Comparison of ENCODE assay signal across 9 cellular contexts in genomic region chr16:70750893-70751467, GRCh38. TPM values are rescaled to one million over a fixed set of nuclear protein-coding genes. Genes with fewer than 3 reads are reported as not detected.
DNase-seq lines count a peak whose midpoint lies in the region; ATAC-seq and TF ChIP-seq lines count a peak whose summit lies in the region.
"Had no signal": no experiment of that assay in that cellular context is flagged by ENCODE, and none has a peak within 500 bp of the region (broad histone marks: within the 10 kb centered on the region; RNA-seq: fewer than 3 reads in every experiment).

No MANE protein-coding gene starts in this region.

- CTCF ChIA-PET in IMR-90 (lab: Yijun Ruan, JAX) = interaction anchor here (0.7 to 1.6 kb wide), 4 partner anchors 10 to 36 kb away, joined by 3 read pairs; no protein-coding TSS in a partner anchor

- POLR2A ChIA-PET in IMR-90 (lab: Charles Lee; ENCODE audit: unreplicated experiment) = interaction anchor here (1.0 to 1.3 kb wide), 2 partner anchors 13 to 63 kb away, joined by 3 read pairs; no protein-coding TSS in a partner anchor

- H3K9ac ChIP-seq in IMR-90 (ENCODE audit: low read depth, low read length) (0 out of 2 replicates have a peak overlapping the region, but pooled peaks have one; percentile 0), stomach smooth muscle (ENCODE audit: low read length in 2 of 2) (peak overlapping the region in 1 of 2 donors; percentile 25)

- no peaks in the 10 kb centered on the region for H4K20me1 ChIP-seq in IMR-90 (ENCODE audit: insufficient read depth, low read length)

- H3K14ac ChIP-seq in IMR-90 (replicated peaks; ENCODE audit: low read depth, low read length) = peak overlapping the region; percentile 82

- H3K9me1 ChIP-seq in IMR-90 (ENCODE audit: insufficient read depth, low read length) = peaks cover 49% of the 10 kb centered on the region

- intact Hi-C loops in IMR-90 (cut with micrococcal nuclease) = no loop called here

- peak overlapping the region; percentile 91 for H3K56ac ChIP-seq in IMR-90 (ENCODE audit: extremely low read depth, insufficient read depth, low read length)

- H3K4me1 ChIP-seq in IMR-90 (ENCODE audit: control insufficient read depth, insufficient read depth, low read length) (peaks cover 46% of the 10 kb centered on the region), stomach smooth muscle (ENCODE audit: control insufficient read depth, insufficient read depth, low read length) (peaks cover 45% of the 10 kb centered on the region)

- TF ChIP-seq CTCF in IMR-90 (conservative IDR thresholded peaks at IDR 0.05; ENCODE audit: low read depth, low read length) = 0 out of 2 replicates have a peak, but pooled peaks have one; percentile 9
- TF ChIP-seq CTCF in brain microvascular endothelial cell (IDR thresholded peaks at IDR 0.05; ENCODE audit: low read depth, low read length, missing control alignments) = peak; percentile 23

- H4K5ac ChIP-seq in IMR-90 (ENCODE audit: low read depth, low read length) = peak overlapping the region; percentile 37

- no peak for TF ChIP-seq POLR2A in IMR-90 (IDR thresholded peaks at IDR 0.05; ENCODE audit: low read depth, low read length)

- H2BK120ac ChIP-seq in IMR-90 (ENCODE audit: low read depth, low read length) = peak overlapping the region; percentile 91

- H2BK5ac ChIP-seq in IMR-90 (ENCODE audit: low read depth, low read length, poor library complexity, severe bottlenecking) = peak overlapping the region; percentile 77

- peak; percentile 82 for ATAC-seq in IMR-90 (ENCODE audit: low read depth)

- DNase-seq in IMR-90 (peak; percentile 99), brain microvascular endothelial cell (peak; percentile 72), left kidney (ENCODE audit: low read depth, low spot score) (peak; percentile 76), NCI-H146 (lab: John Stamatoyannopoulos, UW) (no peak), OCI-M2 (lab: John Stamatoyannopoulos, UW; ENCODE audit: unreplicated experiment) (no peak), NCI-H2227 treated with DMSO at 0.1 percent for 48 hours (lab: John Stamatoyannopoulos, UW) (no peak)
- DNase-seq in activated T-cell treated with anti-CD3 and anti-CD28 coated beads, Interleukin-2, amount 50 U/mL, for 24 hours = no peak
- DNase-seq: KBM-7 had no signal

- H3K27me3 Mint-ChIP-seq in activated T-cell treated with anti-CD3 and anti-CD28 coated beads, Interleukin-2, amount 50 U/mL, for 24 hours = no peaks in the 10 kb centered on the region

- peak overlapping the region; percentile 52 for H3K18ac ChIP-seq in IMR-90 (ENCODE audit: low read depth, low read length)

- peak overlapping the region; percentile 72 for H3K27ac ChIP-seq in IMR-90 (ENCODE audit: insufficient read depth, low read length)
- H3K27ac ChIP-seq in brain microvascular endothelial cell = no peak overlapping the region
- peak overlapping the region; percentile 58 for H3K27ac ChIP-seq in stomach smooth muscle (ENCODE audit: low read length)

- peak overlapping the region; percentile 82 for H2AFZ ChIP-seq in IMR-90 (replicated peaks; ENCODE audit: low read length, poor library complexity)

- H3K36me3 Mint-ChIP-seq in activated T-cell treated with anti-CD3 and anti-CD28 coated beads, Interleukin-2, amount 50 U/mL, for 24 hours (ENCODE audit: low read depth) = peaks cover 54% of the 10 kb centered on the region

- H3K4me2 ChIP-seq in IMR-90 (ENCODE audit: low read depth, low read length) = peak overlapping the region; percentile 1; the same call in 1 of the 2 replicates

- no peaks in the 10 kb centered on the region for H3K9me3 Mint-ChIP-seq in activated T-cell treated with anti-CD3 and anti-CD28 coated beads, Interleukin-2, amount 50 U/mL, for 24 hours

- H4K91ac ChIP-seq in IMR-90 (ENCODE audit: insufficient read depth, low read depth, low read length) = peak overlapping the region; percentile 94

- peaks cover 10 to 62% of the 10 kb centered on the region in 2 experiments; a peak in 3 of 4 replicates for H3K79me1 ChIP-seq in IMR-90 (ENCODE audit: low read depth in 1 of 2, low read length in 2 of 2)

- H3K23ac ChIP-seq in IMR-90 (ENCODE audit: low read depth, low read length) = peak overlapping the region; percentile 89

- peaks cover 27% of the 10 kb centered on the region for H3K4me1 Mint-ChIP-seq in activated T-cell treated with anti-CD3 and anti-CD28 coated beads, Interleukin-2, amount 50 U/mL, for 24 hours (ENCODE audit: low read depth)

- H3K27me3 ChIP-seq in IMR-90 (ENCODE audit: control insufficient read depth, insufficient read depth, low read length) = no peaks in the 10 kb centered on the region
- H3K27me3 ChIP-seq in brain microvascular endothelial cell (replicated peaks) = no peaks in the 10 kb centered on the region
- H3K27me3 ChIP-seq in stomach smooth muscle (ENCODE audit: control insufficient read depth in 1 of 2, insufficient read depth in 2 of 2, low read length in 2 of 2) = no peaks in the 10 kb centered on the region

- no peak overlapping the region for H3K4me3 ChIP-seq in IMR-90 (ENCODE audit: insufficient read depth, low read depth, low read length)
- H3K4me3 ChIP-seq in brain microvascular endothelial cell (ENCODE audit: low read depth, low read length) = no peak overlapping the region
- peak overlapping the region in 1 of 2 donors; percentile 18 for H3K4me3 ChIP-seq in stomach smooth muscle (ENCODE audit: low read length in 2 of 2)

- H2AK5ac ChIP-seq in IMR-90 (ENCODE audit: low read depth, low read length) = peak overlapping the region; percentile 98

- no peak overlapping the region for H3K4me3 Mint-ChIP-seq in activated T-cell treated with anti-CD3 and anti-CD28 coated beads, Interleukin-2, amount 50 U/mL, for 24 hours

- H4K8ac ChIP-seq in IMR-90 (ENCODE audit: low read depth in 2 of 2, low read length in 2 of 2) = peak overlapping the region; percentile 72 to 93

- H3K9me3 ChIP-seq in IMR-90 (ENCODE audit: control insufficient read depth, insufficient read depth, low read length) = no peaks in the 10 kb centered on the region
- no peaks in the 10 kb centered on the region for H3K9me3 ChIP-seq in stomach smooth muscle (ENCODE audit: control insufficient read depth in 2 of 2, low read length in 2 of 2)

- H3K27ac Mint-ChIP-seq in activated T-cell treated with anti-CD3 and anti-CD28 coated beads, Interleukin-2, amount 50 U/mL, for 24 hours = no peak overlapping the region

- peak; percentile 31 for TF ChIP-seq RAD21 in IMR-90 (IDR thresholded peaks at IDR 0.05; ENCODE audit: low read length)

- in situ Hi-C loops in IMR-90 (cut with MboI; ENCODE audit: low sequenced_read_pairs) = no loop called here
- in situ Hi-C loops in brain microvascular endothelial cell (cut with HindIII; ENCODE audit: low pct_ligation_motif_present, low sequenced_read_pairs) = no loop called here

- H2BK15ac ChIP-seq in IMR-90 (ENCODE audit: low read depth, low read length) = peak overlapping the region; percentile 87; the same call in 2 of the 3 replicates

- H2AK9ac ChIP-seq in IMR-90 (replicated peaks; ENCODE audit: low read depth, low read length, poor library complexity) = peak overlapping the region; percentile 86

- H2BK20ac ChIP-seq in IMR-90 (ENCODE audit: low read depth, low read length) = peak overlapping the region; percentile 87

- H3K36me3 ChIP-seq in IMR-90 (ENCODE audit: control insufficient read depth, insufficient read depth, low read length) (no peaks in the 10 kb centered on the region; the same call in 1 of the 2 replicates), brain microvascular endothelial cell (replicated peaks) (no peaks in the 10 kb centered on the region), stomach smooth muscle (ENCODE audit: control insufficient read depth in 2 of 2, insufficient read depth in 2 of 2, low read length in 2 of 2) (peaks cover 0 to under 1% of the 10 kb centered on the region in 2 donors)

- dilution Hi-C loops in IMR-90 (cut with HindIII; ENCODE audit: low sequenced_read_pairs, unreplicated experiment) = no loop called here

- BruUV-seq in IMR-90 (replicated peaks; lab: Mats Ljungman, UMichigan) = no TSS peak

- peak overlapping the region; percentile 98 for H3K4ac ChIP-seq in IMR-90 (ENCODE audit: low read depth, low read length)

- 10% methylated on average over 2 of the region's 13 CpGs; no CpG with 5 or more reads in 1 of the 2 experiments for WGBS in IMR-90 (ENCODE audit: extremely low coverage in 2 of 2, insufficient read length in 1 of 2), 2 experiments

TF ChIP-seq in IMR-90, 13 proteins besides CTCF, POLR2A, EP300 and RAD21:
- peak; percentile 6; the same call in 1 of the 2 replicates for TF ChIP-seq NFE2L2 (IDR thresholded peaks at IDR 0.05; ENCODE audit: low read depth, low read length)
- no peak for TF ChIP-seq RFX5 (IDR thresholded peaks at IDR 0.05; ENCODE audit: low read depth, low read length)
- 0 out of 2 replicates have a peak, but pooled peaks have one; percentile 21 for TF ChIP-seq SMC3 (IDR thresholded peaks at IDR 0.05; ENCODE audit: low read depth, low read length)

RNA-seq across cellular contexts. Expression of gene VAC14, which starts 50.0 kb away (rescaled TPM):
- 18.3 and 21.1 TPM in 2 replicates for total RNA-seq in IMR-90 (2012; rRNA removed)
- polyA plus RNA-seq in IMR-90 (2012; rRNA removed) = 40.2 and 48.3 TPM in 2 replicates
- 29.7 and 39.3 TPM in 2 replicates for polyA plus RNA-seq in IMR-90 (2012; cell fraction: cytosol; rRNA removed)
- 29.2 and 68.0 TPM in 2 replicates for polyA plus RNA-seq in IMR-90 (2012; cell fraction: nucleus; rRNA removed; ENCODE audit: low replicate concordance)

Comparison
In these comparisons a context has a peak if more than half of its experiments do, and no peak if none do; other contexts are left out.
1. DNase-seq: peak in IMR-90 (single experiment), brain microvascular endothelial cell (single experiment) and left kidney (single experiment); none in NCI-H146 (single experiment), OCI-M2 (single experiment), NCI-H2227 treated with DMSO at 0.1 percent for 48 hours (single experiment) and activated T-cell treated with anti-CD3 and anti-CD28 coated beads, Interleukin-2, amount 50 U/mL, for 24 hours (single experiment).